Comparison of ENCODE assay signal across 7 cellular contexts in the genomic region with DNA sequence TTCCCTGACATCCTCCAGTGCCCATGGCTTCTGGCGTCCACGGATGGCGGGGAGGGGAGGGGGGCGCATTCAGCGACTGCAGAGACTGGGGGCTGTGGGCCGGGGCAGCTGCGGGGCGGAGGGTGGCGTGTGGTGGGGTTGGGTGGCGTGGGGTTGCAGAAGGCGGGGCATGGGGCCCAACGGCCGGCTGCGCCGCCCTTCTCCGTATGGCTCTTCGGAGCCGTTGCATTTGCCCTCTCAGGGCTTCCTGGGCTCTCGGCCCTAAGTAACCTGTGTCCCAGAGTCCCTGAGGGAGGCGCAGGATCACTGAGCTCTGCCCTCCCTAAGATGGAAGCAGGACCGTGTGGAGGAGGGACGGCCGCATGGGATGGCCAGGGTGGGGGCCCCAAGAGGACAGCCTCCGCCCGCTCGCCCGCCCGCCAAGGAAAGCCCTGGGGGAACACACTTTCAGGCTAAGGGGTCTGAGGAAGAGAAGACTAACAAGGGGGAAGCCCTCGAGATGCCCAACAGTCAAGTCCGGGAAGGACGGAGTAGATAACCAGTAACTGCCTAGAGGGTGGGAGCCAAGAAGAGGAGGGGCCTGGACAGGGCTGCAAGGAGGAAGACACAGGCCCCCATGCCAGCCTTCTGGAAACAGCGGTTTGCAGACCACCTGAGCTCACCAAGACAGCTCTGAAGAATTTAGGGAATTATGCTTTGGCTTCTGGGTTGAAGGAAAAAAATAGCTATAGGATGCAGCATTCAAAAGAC. TPM values are rescaled to one million over a fixed set of nuclear protein-coding genes. Genes with fewer than 3 reads are reported as not detected.
DNase-seq lines count a peak whose midpoint lies in the region; TF ChIP-seq lines count a peak whose summit lies in the region.

No MANE protein-coding gene starts in this region.

- H3K9ac ChIP-seq in OCI-LY1 (ENCODE audit: low read length) (no peak overlapping the region), endocrine pancreas (ENCODE audit: control insufficient read depth, insufficient read depth, low read length) (peak overlapping the region; percentile 49)

- H3K4me1 ChIP-seq in OCI-LY1 (ENCODE audit: insufficient read depth, low read length, severe bottlenecking) (no peaks in the 10 kb centered on the region), endocrine pancreas (ENCODE audit: control insufficient read depth, insufficient read depth, low read length) (peaks cover 9% of the 10 kb centered on the region)

- intact Hi-C loops in posterior vena cava (cut with DNase I), result no loop called here

- no peaks in the 10 kb centered on the region for H3F3A ChIP-seq in OCI-LY1 (ENCODE audit: insufficient read depth, low read length)

- H3K27ac ChIP-seq in OCI-LY1 (ENCODE audit: low read depth, low read length, poor library complexity, severe bottlenecking), result no peak overlapping the region

- H3K9me3 ChIP-seq in OCI-LY1 (ENCODE audit: low read length), result no peaks in the 10 kb centered on the region
- H3K9me3 ChIP-seq in endocrine pancreas (ENCODE audit: control insufficient read depth, low read length), result no peaks in the 10 kb centered on the region

- H3K27me3 ChIP-seq in OCI-LY1 (ENCODE audit: insufficient read depth, low read length), result 0 out of 2 replicates have a peak, but pooled peaks cover 4% of the 10 kb centered on the region
- no peaks in the 10 kb centered on the region for H3K27me3 ChIP-seq in endocrine pancreas (ENCODE audit: control insufficient read depth, insufficient read depth, low read length)

- CTCF ChIA-PET in GM10248 (lab: Yijun Ruan, JAX), result interaction anchor here (1.0 to 2.5 kb wide), 12 partner anchors 9 to 83 kb away, joined by 3 to 10 read pairs (median 4); a partner anchor contains a TSS

- POLR2A ChIA-PET in GM10248 (lab: Yijun Ruan, JAX), result no interaction called here

- H3K36me3 ChIP-seq in OCI-LY1 (ENCODE audit: insufficient read depth, low read length) (peaks cover 14% of the 10 kb centered on the region), endocrine pancreas (ENCODE audit: control insufficient read depth, insufficient read depth, low read length) (no peaks in the 10 kb centered on the region)

- peak overlapping the region; percentile 42; the same call in 1 of the 2 replicates for H3K4me2 ChIP-seq in OCI-LY1 (ENCODE audit: low read length)

- no peaks in the 10 kb centered on the region for H3K9me2 ChIP-seq in OCI-LY1 (ENCODE audit: low read depth, low read length)

- H2AFZ ChIP-seq in OCI-LY1 (ENCODE audit: low read length), result no peak overlapping the region

- H3K4me3 ChIP-seq in OCI-LY1 (ENCODE audit: low read depth, low read length, poor library complexity, severe bottlenecking) (peak overlapping the region; percentile 34), endocrine pancreas (ENCODE audit: control insufficient read depth, insufficient read depth, low read length) (no peak overlapping the region)

- DNase-seq in GM10248 (ENCODE audit: extremely low spot score), result peak; percentile 73
- DNase-seq in myocyte (ENCODE audit: low read depth), result peak; percentile 27
- no peak for DNase-seq in posterior vena cava (ENCODE audit: low spot score)
- no peak for DNase-seq in mesenteric fat pad (ENCODE audit: low spot score)
- DNase-seq in NCI-H1436 treated with DMSO at 0.1 percent for 48 hours (lab: John Stamatoyannopoulos, UW), result no peak

- no peaks in the 10 kb centered on the region for H3K79me2 ChIP-seq in OCI-LY1 (ENCODE audit: insufficient read depth, low read length)

- TF ChIP-seq CTCF in GM10248 (IDR thresholded peaks at IDR 0.05; ENCODE audit: control extremely low read depth, extremely low read depth, low read depth, missing control alignments) (no peak), OCI-LY1 (IDR thresholded peaks at IDR 0.05; ENCODE audit: low read length) (no peak)

- peaks cover 5% of the 10 kb centered on the region; the same call in 1 of the 2 replicates for H4K20me1 ChIP-seq in OCI-LY1 (ENCODE audit: insufficient read depth, low read length)

RNA-seq across cellular contexts. Expression of a gene that starts 9.2 kb away (rescaled TPM):
- 0.13 TPM in 1 of 2 replicates, not detected in the other for total RNA-seq in myocyte
- polyA plus RNA-seq in myocyte (2012), result 0.18 TPM
- 1 to 10 TPM in 1 of 2 donors, under 1 TPM in 1; 0.62 to 2.6 TPM for total RNA-seq in posterior vena cava
- total RNA-seq in mesenteric fat pad, result 2.1 TPM

RNA-seq across cellular contexts. Expression of a gene that starts 24.2 kb away (rescaled TPM):
- total RNA-seq in myocyte (51.8 and 54.3 TPM in 2 replicates), posterior vena cava (10 to 100 TPM; 46.1 to 56.3 TPM), mesenteric fat pad (70.8 TPM)
- polyA plus RNA-seq in myocyte (2012), result 57.2 TPM

RNA-seq across cellular contexts. Expression of a gene that starts 40.7 kb away (rescaled TPM):
- 48.5 and 52.6 TPM in 2 replicates for total RNA-seq in myocyte
- polyA plus RNA-seq in myocyte (2012), result 25.3 TPM
- 10 to 100 TPM; 36.7 to 37.5 TPM for total RNA-seq in posterior vena cava
- total RNA-seq in mesenteric fat pad, result 46.1 TPM

RNA-seq across cellular contexts. Expression of a gene that starts 44.1 kb away (rescaled TPM):
- total RNA-seq in myocyte (56.5 and 60.0 TPM in 2 replicates), posterior vena cava (10 to 100 TPM; 16.4 to 20.5 TPM), mesenteric fat pad (15.5 TPM)
- 36.7 TPM for polyA plus RNA-seq in myocyte (2012)

RNA-seq across cellular contexts. Expression of a gene that starts 57.1 kb away (rescaled TPM):
- total RNA-seq in myocyte (72.8 and 103 TPM in 2 replicates), posterior vena cava (1 to 10 TPM in 1 of 2 donors, under 1 TPM in 1; 0.19 to 1.0 TPM), mesenteric fat pad (1.2 TPM)
- 47.3 TPM for polyA plus RNA-seq in myocyte (2012)

Comparison
In these comparisons a context has a peak if more than half of its experiments do, and no peak if none do; other contexts are left out.
1. DNase-seq: peak in GM10248 (single experiment) and myocyte (single experiment); none in posterior vena cava (single experiment), mesenteric fat pad (single experiment) and NCI-H1436 treated with DMSO at 0.1 percent for 48 hours (single experiment).